In genomic region chr19:843180-843835, GRCh38 we compare ENCODE assay signal across 1 cellular context.
TF ChIP-seq lines count a peak whose summit lies in the region.

No MANE protein-coding gene starts in this region.

TF ChIP-seq in endothelial cell of umbilical vein, 7 proteins besides CTCF, POLR2A, EP300 and RAD21:
- TF ChIP-seq EZH2 (IDR thresholded peaks at IDR 0.05; ENCODE audit: borderline replicate concordance, low read depth, low read length, severe bottlenecking): peak; percentile 64
- no peak for TF ChIP-seq FOS (IDR thresholded peaks at IDR 0.05; ENCODE audit: borderline replicate concordance, insufficient read depth, low read length)
- no peak for TF ChIP-seq MAX (IDR thresholded peaks at IDR 0.05; ENCODE audit: insufficient read depth, insufficient read length)
- no peak for TF ChIP-seq GATA2 (IDR thresholded peaks at IDR 0.05; ENCODE audit: insufficient read depth, insufficient read length, low read depth, low read length)
